In the genomic region with DNA sequence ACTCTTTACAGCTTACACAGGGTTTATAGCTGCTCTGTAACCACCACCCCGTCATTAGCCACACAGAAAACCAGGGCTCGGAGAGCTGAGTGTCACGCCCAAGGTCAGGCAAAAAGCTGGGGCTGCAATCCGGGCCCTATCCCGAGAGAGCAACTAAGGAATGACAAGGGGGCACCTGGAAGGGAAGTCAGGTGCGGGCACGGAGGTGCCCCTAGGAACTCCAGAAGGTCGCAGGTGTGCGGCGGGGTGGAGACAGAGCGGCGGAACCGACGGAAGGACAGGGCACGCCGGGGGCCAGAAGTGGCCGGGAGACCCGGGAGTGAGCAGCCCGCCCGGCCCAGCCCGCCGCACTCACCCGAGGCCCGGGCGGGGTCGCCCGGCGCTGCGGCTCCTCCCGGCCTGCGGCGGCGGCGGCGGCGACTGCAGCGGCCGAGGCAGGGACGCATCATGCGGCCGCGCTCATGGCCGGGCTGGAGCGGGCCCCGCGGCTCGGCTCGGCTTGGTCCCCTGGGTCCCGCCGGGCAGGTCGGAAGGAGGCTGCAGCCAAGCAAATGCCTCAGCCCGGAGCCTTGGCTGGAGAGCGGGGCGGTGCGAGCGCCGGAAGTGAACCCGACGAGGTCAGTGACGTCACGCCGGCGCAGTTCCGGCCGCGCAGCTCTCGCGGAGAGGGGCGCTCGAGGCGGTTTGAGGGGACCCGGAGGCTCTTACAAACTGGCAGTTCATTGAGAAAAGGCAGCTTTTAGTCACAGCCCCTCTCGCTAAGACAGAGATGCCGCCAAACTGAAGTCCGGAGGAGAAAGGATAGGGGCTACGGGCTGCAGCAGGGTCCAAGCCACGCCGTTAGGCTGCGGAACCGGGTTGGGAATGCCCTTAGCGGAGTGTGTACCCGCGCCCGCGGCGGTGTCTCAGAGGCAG, we compare ENCODE assay signal across 8 cellular contexts. TPM values are rescaled to one million over a fixed set of nuclear protein-coding genes. Genes with fewer than 3 reads are reported as not detected.
DNase-seq lines count a peak whose midpoint lies in the region; ATAC-seq, FAIRE-seq and TF ChIP-seq lines count a peak whose summit lies in the region.

A gene with protein sequence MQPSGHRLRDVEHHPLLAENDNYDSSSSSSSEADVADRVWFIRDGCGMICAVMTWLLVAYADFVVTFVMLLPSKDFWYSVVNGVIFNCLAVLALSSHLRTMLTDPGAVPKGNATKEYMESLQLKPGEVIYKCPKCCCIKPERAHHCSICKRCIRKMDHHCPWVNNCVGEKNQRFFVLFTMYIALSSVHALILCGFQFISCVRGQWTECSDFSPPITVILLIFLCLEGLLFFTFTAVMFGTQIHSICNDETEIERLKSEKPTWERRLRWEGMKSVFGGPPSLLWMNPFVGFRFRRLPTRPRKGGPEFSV (minus strand): TSS at position 605 of the 915 bp plus-strand sequence. CDS start 20,917 bp downstream, outside the sequence.

- H3K27me3 ChIP-seq in left ventricle myocardium inferior (ENCODE audit: low read depth) = no peaks in the 10 kb centered on the region

- peaks cover 14% of the 10 kb centered on the region for H3K36me3 Mint-ChIP-seq in T-helper 1 cell treated with Interleukin-12 subunit alpha and Interleukin-12 subunit beta and Interleukin-4 antibody, amounts not matched to agents 30 μg/mL and 1 μg/mL, for 36 hours (ENCODE audit: low read depth)

- no peaks in the 10 kb centered on the region for H3K9me3 Mint-ChIP-seq in T-helper 1 cell treated with Interleukin-12 subunit alpha and Interleukin-12 subunit beta and Interleukin-4 antibody, amounts not matched to agents 30 μg/mL and 1 μg/mL, for 36 hours

- H3K9me3 ChIP-seq in left ventricle myocardium inferior (replicated peaks) = no peaks in the 10 kb centered on the region

- peak within 1 kb of the TSS; percentile 100 for H3K4me3 Mint-ChIP-seq in T-helper 1 cell treated with Interleukin-12 subunit alpha and Interleukin-12 subunit beta and Interleukin-4 antibody, amounts not matched to agents 30 μg/mL and 1 μg/mL, for 36 hours

- H3K27ac Mint-ChIP-seq in T-helper 1 cell treated with Interleukin-12 subunit alpha and Interleukin-12 subunit beta and Interleukin-4 antibody, amounts not matched to agents 30 μg/mL and 1 μg/mL, for 36 hours = peak within 1 kb of the TSS; percentile 99

- no peak for FAIRE-seq in urothelium cell line (lab: Jason Lieb, UNC)

- TF ChIP-seq CTCF in GM12865 (IDR thresholded peaks at IDR 0.05; ENCODE audit: insufficient read depth, low read depth, low read length, missing control alignments) = no peak
- no peak for TF ChIP-seq CTCF in left ventricle myocardium inferior (IDR thresholded peaks at IDR 0.05; ENCODE audit: borderline replicate concordance)

- no peaks in the 10 kb centered on the region for H3K36me3 ChIP-seq in left ventricle myocardium inferior

- H3K27ac ChIP-seq in left ventricle myocardium inferior (replicated peaks) = peak within 1 kb of the TSS; percentile 96

- H3K4me1 Mint-ChIP-seq in T-helper 1 cell treated with Interleukin-12 subunit alpha and Interleukin-12 subunit beta and Interleukin-4 antibody, amounts not matched to agents 30 μg/mL and 1 μg/mL, for 36 hours (ENCODE audit: low read depth) = peaks cover 23% of the 10 kb centered on the region

- H3K4me1 ChIP-seq in left ventricle myocardium inferior = peaks cover 58% of the 10 kb centered on the region

- H3K27me3 Mint-ChIP-seq in T-helper 1 cell treated with Interleukin-12 subunit alpha and Interleukin-12 subunit beta and Interleukin-4 antibody, amounts not matched to agents 30 μg/mL and 1 μg/mL, for 36 hours (ENCODE audit: low read depth) = peaks cover 10% of the 10 kb centered on the region

- ATAC-seq in HG02588 (IDR thresholded peaks at IDR 0.05; ENCODE audit: unreplicated experiment) = peak; percentile 89

- H3K4me3 ChIP-seq in GM12865 (ENCODE audit: low read depth, low read length) = peak within 1 kb of the TSS; percentile 94
- H3K4me3 ChIP-seq in left ventricle myocardium inferior = peak within 1 kb of the TSS; percentile 85

- peak; percentile 91 for DNase-seq in GM12865 (ENCODE audit: low read depth)
- peak; percentile 77 for DNase-seq in NCI-H1092 treated with DMSO at 0.1 percent for 48 hours (lab: John Stamatoyannopoulos, UW)
- DNase-seq in amniotic stem cell (lab: John Stamatoyannopoulos, UW) = peak; percentile 77
- DNase-seq in left ventricle myocardium inferior = peak; percentile 89
- peak; percentile 44 for DNase-seq in pulmonary artery endothelial cell (ENCODE audit: low read depth, low spot score)
- peak; percentile 93 for DNase-seq in urothelium cell line (ENCODE audit: low spot score)

- intact Hi-C loops in left ventricle myocardium inferior (cut with micrococcal nuclease) = no loop called here

RNA-seq across cellular contexts. Expression of the gene that starts here (rescaled TPM):
- total RNA-seq in left ventricle myocardium inferior (36.8 TPM), pulmonary artery endothelial cell (54.8 and 56.0 TPM in 2 replicates)

Comparison
In these comparisons a context has a peak if more than half of its experiments do, and no peak if none do; other contexts are left out.
1. Peak in every context shown above with its lines: DNase-seq, ATAC-seq, H3K4me3 ChIP-seq and H3K27ac ChIP-seq.